Comparison of ENCODE assay signal across 1 cellular context in genomic region chr2:43948370-43948769, GRCh38.
A peak's percentile ranks its signal among the peaks of the same experiment; 100 is the strongest.
TF ChIP-seq lines count a peak whose summit lies in the region.

No MANE protein-coding gene starts in this region.

TF ChIP-seq in K562, 482 proteins besides CTCF, POLR2A, EP300 and RAD21:
- no peak for TF ChIP-seq NFATC3 (IDR thresholded peaks at IDR 0.05)
- TF ChIP-seq, protein P1, sequence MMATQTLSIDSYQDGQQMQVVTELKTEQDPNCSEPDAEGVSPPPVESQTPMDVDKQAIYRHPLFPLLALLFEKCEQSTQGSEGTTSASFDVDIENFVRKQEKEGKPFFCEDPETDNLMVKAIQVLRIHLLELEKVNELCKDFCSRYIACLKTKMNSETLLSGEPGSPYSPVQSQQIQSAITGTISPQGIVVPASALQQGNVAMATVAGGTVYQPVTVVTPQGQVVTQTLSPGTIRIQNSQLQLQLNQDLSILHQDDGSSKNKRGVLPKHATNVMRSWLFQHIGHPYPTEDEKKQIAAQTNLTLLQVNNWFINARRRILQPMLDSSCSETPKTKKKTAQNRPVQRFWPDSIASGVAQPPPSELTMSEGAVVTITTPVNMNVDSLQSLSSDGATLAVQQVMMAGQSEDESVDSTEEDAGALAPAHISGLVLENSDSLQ (IDR thresholded peaks at IDR 0.05): peak; percentile 84
